In the genomic region with DNA sequence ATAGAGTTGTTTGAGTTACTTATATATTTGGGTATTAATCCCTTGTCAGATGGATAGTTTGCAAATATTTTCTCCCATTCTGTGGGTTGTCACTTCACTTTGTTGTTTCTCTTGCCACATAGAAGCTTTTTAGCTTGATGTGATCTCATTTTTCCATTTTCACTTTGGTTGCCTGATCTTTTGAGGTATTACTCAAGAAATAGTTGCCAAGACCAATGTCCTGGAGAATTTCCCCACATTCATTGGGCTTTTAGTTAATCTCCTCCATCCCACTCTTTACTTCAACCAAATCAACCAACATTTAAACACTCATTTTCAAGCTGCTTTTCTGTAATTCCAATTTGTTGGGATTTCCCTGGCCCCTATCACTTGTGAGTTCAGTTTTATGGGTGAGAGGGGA, we compare ENCODE assay signal across 28 cellular contexts.
"Had no signal": no experiment of that assay in that cellular context is flagged by ENCODE, and none has a peak within 500 bp of the region (broad histone marks: within the 10 kb centered on the region; RNA-seq: fewer than 3 reads in every experiment).

No MANE protein-coding gene starts in this region.

- H3K27me3 ChIP-seq: brain microvascular endothelial cell, esophagus muscularis mucosa had no signal

- H3K36me3 ChIP-seq: brain microvascular endothelial cell, esophagus muscularis mucosa had no signal

- ATAC-seq: activated T-helper 17 cell treated with anti-CD3 and anti-CD28 coated beads, Interleukin-2, amount 50 U/mL, for 72 hours; effector memory CD8-positive, alpha-beta T cell; WTC11 had no signal

- DNase-seq: activated CD4-positive, alpha-beta memory T cell treated with anti-CD3 and anti-CD28 coated beads, Interleukin-2, amount 10 ng/mL, durations not matched to agents 7 days and 5 days; activated CD4-positive, alpha-beta T cell treated with anti-CD3 and anti-CD28 coated beads for 1 hour; activated CD4-positive, alpha-beta T cell treated with anti-CD3 and anti-CD28 coated beads for 4 hours; activated CD4-positive, alpha-beta T cell treated with anti-CD3 and anti-CD28 coated beads, Interleukin-2, amount 10 ng/mL, durations not matched to agents 7 days and 5 days; activated CD4-positive, alpha-beta T cell treated with anti-CD3 and anti-CD28 coated beads, Interleukin-2, amount 50 U/mL, for 4 hours; activated CD8-positive, alpha-beta memory T cell treated with anti-CD3 and anti-CD28 coated beads, Interleukin-2, amount 50 U/mL, for 48 hours; activated effector memory CD4-positive, alpha-beta T cell treated with Interleukin-2 at 50 U/mL for 16 hours; activated gamma-delta T cell treated with Interleukin-2 at 50 U/mL for 16 hours; activated naive CD4-positive, alpha-beta T cell treated with anti-CD3 and anti-CD28 coated beads for 36 hours; activated naive CD8-positive, alpha-beta T cell treated with anti-CD3 and anti-CD28 coated beads, Interleukin-2, amount 10 ng/mL, durations not matched to agents 7 days and 5 days; activated T-cell treated with anti-CD3 and anti-CD28 coated beads for 4 hours; activated T-cell treated with anti-CD3 and anti-CD28 coated beads, Interleukin-2, amount 50 U/mL, for 24 hours; amniotic stem cell; anterior cingulate cortex; brain microvascular endothelial cell; caudate nucleus; cortex of kidney; dermis blood vessel endothelial cell; effector CD4-positive, alpha-beta T cell; effector memory CD8-positive, alpha-beta T cell; erythroblast; foreskin fibroblast; head of caudate nucleus; T-helper 2 cell had no signal

- H3K9me3 ChIP-seq: esophagus muscularis mucosa had no signal

- H3K27ac ChIP-seq: brain microvascular endothelial cell, esophagus muscularis mucosa, VCaP had no signal

- H3K4me3 ChIP-seq: esophagus muscularis mucosa had no signal
